Comparison of ENCODE assay signal across 25 cellular contexts in genomic region chr2:211494085-211494484, GRCh38.
"Had no signal": no experiment of that assay in that cellular context is flagged by ENCODE, and none has a peak within 500 bp of the region (broad histone marks: within the 10 kb centered on the region; RNA-seq: fewer than 3 reads in every experiment).

No MANE protein-coding gene starts in this region.

- ATAC-seq: foreskin keratinocyte; gastroesophageal sphincter; heart left ventricle; left lobe of liver; natural killer cell; right cardiac atrium; stimulated activated memory B cell treated with anti-CD40 and anti-IgM and Interleukin-4, amounts not matched to agents 10 μg/mL and 1 μg/mL and 100 μg/mL, for 72 hours; stimulated activated naive CD8-positive, alpha-beta T cell treated with anti-CD3 and anti-CD28 coated beads, Interleukin-15, Interleukin-2, amounts not matched to agents 100 U/mL and 50 U/mL, for 24 hours had no signal

- H3K27ac ChIP-seq: coronary artery, esophagus muscularis mucosa, foreskin keratinocyte, gastroesophageal sphincter, heart left ventricle, hepatocyte, neutrophil, parathyroid adenoma, prostate gland, sigmoid colon, spleen, thoracic aorta, tibial nerve, upper lobe of left lung had no signal

- H3K79me2 ChIP-seq: hepatocyte, parathyroid adenoma had no signal

- DNase-seq: dermis blood vessel endothelial cell; effector memory CD4-positive, alpha-beta T cell; foreskin keratinocyte; heart left ventricle; kidney; natural killer cell; right cardiac atrium; sigmoid colon; spleen; stimulated activated CD4-positive, alpha-beta T cell treated with anti-CD3 and anti-CD28 coated beads, Interleukin-4, amount 100 ng/mL, for 4 hours; stimulated activated naive CD8-positive, alpha-beta T cell treated with anti-CD3 and anti-CD28 coated beads, Interleukin-15, Interleukin-2, amounts not matched to agents 100 U/mL and 50 U/mL, for 24 hours; substantia nigra had no signal

- H3K27me3 ChIP-seq: esophagus muscularis mucosa, foreskin keratinocyte, gastroesophageal sphincter, heart left ventricle, hepatocyte, neutrophil, sigmoid colon, spleen, tibial nerve, upper lobe of left lung had no signal

- H3K4me3 ChIP-seq: coronary artery, esophagus muscularis mucosa, gastroesophageal sphincter, heart left ventricle, hepatocyte, lung, prostate gland, sigmoid colon, spleen, thoracic aorta, tibial nerve, upper lobe of left lung had no signal

- H3K36me3 ChIP-seq: esophagus muscularis mucosa, gastroesophageal sphincter, heart left ventricle, neutrophil, prostate gland, sigmoid colon, spleen, thoracic aorta, tibial nerve, upper lobe of left lung had no signal

- H3K9me3 ChIP-seq: esophagus muscularis mucosa, gastroesophageal sphincter, heart left ventricle, neutrophil, prostate gland, sigmoid colon, spleen, thoracic aorta, tibial nerve, upper lobe of left lung had no signal

- H2AFZ ChIP-seq: hepatocyte, parathyroid adenoma had no signal

- H3K4me2 ChIP-seq: hepatocyte had no signal

- H3K4me1 ChIP-seq: esophagus muscularis mucosa, foreskin keratinocyte, gastroesophageal sphincter, heart left ventricle, parathyroid adenoma, prostate gland, sigmoid colon, spleen, tibial nerve, upper lobe of left lung had no signal
